9 cellular contexts compared by ENCODE assay signal in genomic region chr2:186256540-186256939, GRCh38.
DNase-seq lines count a peak whose midpoint lies in the region; ATAC-seq and TF ChIP-seq lines count a peak whose summit lies in the region.
"Had no signal": no experiment of that assay in that cellular context is flagged by ENCODE, and none has a peak within 500 bp of the region (broad histone marks: within the 10 kb centered on the region; RNA-seq: fewer than 3 reads in every experiment).

No MANE protein-coding gene starts in this region.

- H3K27ac ChIP-seq in C4-2B (no peak overlapping the region), testis (no peak overlapping the region)
- H3K27ac ChIP-seq: HL-60 had no signal

- no peaks in the 10 kb centered on the region for H3K9me3 ChIP-seq in testis

- H3K27me3 ChIP-seq in testis, result no peaks in the 10 kb centered on the region

- ATAC-seq in GM21367 (IDR thresholded peaks at IDR 0.05; ENCODE audit: unreplicated experiment), result peak; percentile 72

- peak; percentile 64 for TF ChIP-seq CTCF in C4-2B (conservative IDR thresholded peaks at IDR 0.05)
- TF ChIP-seq CTCF in testis (IDR thresholded peaks at IDR 0.05), result peak in 2 of 3 experiments; percentile 12 to 16

- H3K4me1 ChIP-seq in testis, result no peaks in the 10 kb centered on the region

- peak; percentile 28 for DNase-seq in M059J (ENCODE audit: low read depth)
- DNase-seq in SK-N-DZ (ENCODE audit: low spot score), result peak; percentile 65
- peak; percentile 45 for DNase-seq in glomerular visceral epithelial cell (ENCODE audit: extremely low spot score)
- DNase-seq in testis, result no peak
- no peak for DNase-seq in activated effector memory CD4-positive, alpha-beta T cell treated with anti-CD3 and anti-CD28 coated beads, Interleukin-2, amount 50 U/mL, for 16 hours
- DNase-seq in activated CD4-positive, alpha-beta T cell treated with anti-CD3 and anti-CD28 coated beads for 1 hour, result no peak

- H3K4me3 ChIP-seq in testis, result no peak overlapping the region

- TF ChIP-seq POLR2A in testis (IDR thresholded peaks at IDR 0.05), result no peak

- intact Hi-C loops in testis (cut with DNase I; ENCODE audit: low total_unique reads), result no loop called here

- WGBS in testis, 2 donors, result 16 to 18% methylated on average over 1 of the region's 1 CpG

- H3K36me3 ChIP-seq in testis (ENCODE audit: low read depth, missing control alignments), result no peaks in the 10 kb centered on the region

Comparison
In these comparisons a context has a peak if more than half of its experiments do, and no peak if none do; other contexts are left out.
1. DNase-seq: peak in M059J (single experiment), SK-N-DZ (single experiment) and glomerular visceral epithelial cell (single experiment); none in testis (single experiment), activated effector memory CD4-positive, alpha-beta T cell treated with anti-CD3 and anti-CD28 coated beads, Interleukin-2, amount 50 U/mL, for 16 hours (single experiment) and activated CD4-positive, alpha-beta T cell treated with anti-CD3 and anti-CD28 coated beads for 1 hour (single experiment).